22 cellular contexts compared by ENCODE assay signal in the genomic region with DNA sequence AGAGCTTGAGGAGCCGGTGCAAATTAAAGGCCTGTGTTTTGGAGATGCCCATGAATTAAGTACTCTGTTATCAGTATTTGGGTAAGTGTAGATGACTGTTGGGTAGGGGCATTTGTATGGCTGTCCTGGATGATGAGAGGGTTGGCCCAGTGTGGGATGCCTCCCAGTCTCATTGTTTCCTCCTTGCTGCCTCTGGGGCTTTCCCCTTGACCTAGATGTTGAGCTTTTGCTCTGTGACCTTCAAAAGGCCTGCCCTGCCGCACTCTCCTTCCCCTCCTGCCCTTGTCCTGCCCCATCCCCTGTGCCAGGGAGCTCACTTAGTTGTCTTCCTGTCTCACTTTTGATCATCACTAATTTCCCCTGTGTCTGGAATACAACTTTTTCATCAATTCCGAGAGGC. TPM values are rescaled to one million over a fixed set of nuclear protein-coding genes. Genes with fewer than 3 reads are reported as not detected.
DNase-seq lines count a peak whose midpoint lies in the region; ATAC-seq and TF ChIP-seq lines count a peak whose summit lies in the region.
"Had no signal": no experiment of that assay in that cellular context is flagged by ENCODE, and none has a peak within 500 bp of the region (broad histone marks: within the 10 kb centered on the region; RNA-seq: fewer than 3 reads in every experiment).

No MANE protein-coding gene starts in this region.

- CTCF ChIA-PET in activated CD8-positive, alpha-beta T cell treated with anti-CD3 and anti-CD28 coated beads for 36 hours (lab: Charles Lee), result no interaction called here
- CTCF ChIA-PET in activated CD8-positive, alpha-beta T cell treated with anti-CD3 and anti-CD28 coated beads, Interleukin-2, amount 10 ng/mL, durations not matched to agents 7 days and 5 days (lab: Charles Lee), result no interaction called here

- H3K4me2 ChIP-seq in DND-41 (ENCODE audit: insufficient read depth, low read length), result peak overlapping the region; percentile 84

- no peaks in the 10 kb centered on the region for H3K27me3 Mint-ChIP-seq in activated CD8-positive, alpha-beta T cell treated with anti-CD3 and anti-CD28 coated beads for 36 hours
- H3K27me3 Mint-ChIP-seq in activated CD8-positive, alpha-beta T cell treated with anti-CD3 and anti-CD28 coated beads, Interleukin-2, amount 10 ng/mL, durations not matched to agents 7 days and 5 days (ENCODE audit: low read depth), result no peaks in the 10 kb centered on the region
- H3K27me3 Mint-ChIP-seq in activated naive CD8-positive, alpha-beta T cell, result no peaks in the 10 kb centered on the region
- H3K27me3 Mint-ChIP-seq: memory B cell had no signal

- peaks cover 100% of the 10 kb centered on the region for H3K79me2 ChIP-seq in DND-41 (ENCODE audit: insufficient read depth, low read length)

- intact Hi-C loops in activated CD8-positive, alpha-beta T cell treated with anti-CD3 and anti-CD28 coated beads for 36 hours (cut with micrococcal nuclease), result loop anchor here (5.0 kb wide), 1 partner anchor 35 kb away; no protein-coding TSS in a partner anchor

- no peaks in the 10 kb centered on the region for H3K27me3 ChIP-seq in DND-41 (ENCODE audit: insufficient read depth, low read length, poor library complexity)
- H3K27me3 ChIP-seq: ascending aorta, right lobe of liver, vagina had no signal

- peak; percentile 45 for DNase-seq in activated CD8-positive, alpha-beta T cell treated with anti-CD3 and anti-CD28 coated beads for 36 hours
- DNase-seq in activated CD8-positive, alpha-beta T cell treated with anti-CD3 and anti-CD28 coated beads, Interleukin-2, amount 10 ng/mL, durations not matched to agents 7 days and 5 days, result no peak
- DNase-seq in DND-41, result no peak
- DNase-seq in stimulated activated effector memory CD8-positive, alpha-beta T cell treated with anti-CD3 and anti-CD28 coated beads, Interleukin-12 subunit alpha, Interleukin-12 subunit beta, amount 100 ng/mL, for 72 hours (ENCODE audit: low spot score in 2 of 2), result no peak
- DNase-seq in superior temporal gyrus (ENCODE audit: extremely low spot score), result no peak
- DNase-seq in GDM1 (lab: John Stamatoyannopoulos, UW), result no peak
- DNase-seq in NK-92 (lab: John Stamatoyannopoulos, UW; ENCODE audit: unreplicated experiment), result no peak
- DNase-seq: activated effector memory CD4-positive, alpha-beta T cell treated with Interleukin-2 at 50 U/mL for 16 hours; cerebellar nuclear complex; natural killer cell; NCI-H1048; NCI-H1930; NCI-H345; NK-92 treated with Interleukin-12 subunit alpha and Interleukin-12 subunit beta, amount 100 ng/mL, for 24 hours; right lobe of liver had no signal

- H3K27ac Mint-ChIP-seq in activated CD8-positive, alpha-beta T cell treated with anti-CD3 and anti-CD28 coated beads for 36 hours, result peak overlapping the region; percentile 80
- no peak overlapping the region for H3K27ac Mint-ChIP-seq in activated CD8-positive, alpha-beta T cell treated with anti-CD3 and anti-CD28 coated beads, Interleukin-2, amount 10 ng/mL, durations not matched to agents 7 days and 5 days
- peak overlapping the region; percentile 89 for H3K27ac Mint-ChIP-seq in activated naive CD8-positive, alpha-beta T cell
- peak overlapping the region; percentile 46 for H3K27ac Mint-ChIP-seq in stimulated activated effector memory CD8-positive, alpha-beta T cell treated with anti-CD3 and anti-CD28 coated beads, Interleukin-12 subunit alpha, Interleukin-12 subunit beta, amount 100 ng/mL, for 72 hours
- H3K27ac Mint-ChIP-seq: memory B cell, natural killer cell had no signal

- peaks cover 92% of the 10 kb centered on the region for H4K20me1 ChIP-seq in DND-41 (ENCODE audit: insufficient read depth, low read length)

- H3K4me1 Mint-ChIP-seq in activated CD8-positive, alpha-beta T cell treated with anti-CD3 and anti-CD28 coated beads for 36 hours (ENCODE audit: low read depth), result peaks cover 58% of the 10 kb centered on the region
- peaks cover 18% of the 10 kb centered on the region for H3K4me1 Mint-ChIP-seq in activated CD8-positive, alpha-beta T cell treated with anti-CD3 and anti-CD28 coated beads, Interleukin-2, amount 10 ng/mL, durations not matched to agents 7 days and 5 days (ENCODE audit: low read depth)
- H3K4me1 Mint-ChIP-seq in activated naive CD8-positive, alpha-beta T cell (ENCODE audit: low read depth), result peaks cover 48% of the 10 kb centered on the region
- H3K4me1 Mint-ChIP-seq in stimulated activated effector memory CD8-positive, alpha-beta T cell treated with anti-CD3 and anti-CD28 coated beads, Interleukin-12 subunit alpha, Interleukin-12 subunit beta, amount 100 ng/mL, for 72 hours, result peaks cover 47% of the 10 kb centered on the region

- peaks cover 95% of the 10 kb centered on the region for H3K4me1 ChIP-seq in DND-41 (ENCODE audit: insufficient read depth, low read length)
- H3K4me1 ChIP-seq: parathyroid adenoma had no signal

- H3K4me3 Mint-ChIP-seq in activated CD8-positive, alpha-beta T cell treated with anti-CD3 and anti-CD28 coated beads for 36 hours, result no peak overlapping the region
- H3K4me3 Mint-ChIP-seq in activated CD8-positive, alpha-beta T cell treated with anti-CD3 and anti-CD28 coated beads, Interleukin-2, amount 10 ng/mL, durations not matched to agents 7 days and 5 days, result no peak overlapping the region
- H3K4me3 Mint-ChIP-seq in activated naive CD8-positive, alpha-beta T cell, result peak overlapping the region; percentile 12
- H3K4me3 Mint-ChIP-seq in stimulated activated effector memory CD8-positive, alpha-beta T cell treated with anti-CD3 and anti-CD28 coated beads, Interleukin-12 subunit alpha, Interleukin-12 subunit beta, amount 100 ng/mL, for 72 hours, result peak overlapping the region; percentile 6
- H3K4me3 Mint-ChIP-seq: memory B cell, natural killer cell had no signal

- 0 out of 4 replicates have a peak overlapping the region, but pooled peaks of 1 of the 2 experiments have one; percentile 19 for H3K4me3 ChIP-seq in DND-41 (ENCODE audit: low read depth in 1 of 2, low read length in 2 of 2)
- H3K4me3 ChIP-seq: ascending aorta, K562, right lobe of liver, vagina had no signal

- peak; percentile 75 for ATAC-seq in activated CD8-positive, alpha-beta T cell treated with anti-CD3 and anti-CD28 coated beads for 36 hours
- no peak for ATAC-seq in activated CD8-positive, alpha-beta T cell treated with anti-CD3 and anti-CD28 coated beads, Interleukin-2, amount 10 ng/mL, durations not matched to agents 7 days and 5 days
- ATAC-seq in DND-41 (ENCODE audit: insufficient read depth, low read depth), result no peak
- ATAC-seq in stimulated activated effector memory CD8-positive, alpha-beta T cell treated with anti-CD3 and anti-CD28 coated beads, Interleukin-12 subunit alpha, Interleukin-12 subunit beta, amount 100 ng/mL, for 72 hours, result peak; percentile 69
- ATAC-seq: esophagus mucosa, K562, natural killer cell, right lobe of liver had no signal

- no peak overlapping the region for H2AFZ ChIP-seq in DND-41 (ENCODE audit: low read depth, low read length)
- H2AFZ ChIP-seq: parathyroid adenoma had no signal

- H3K9ac ChIP-seq in DND-41 (ENCODE audit: low read depth, low read length), result peak overlapping the region; percentile 47; the same call in 1 of the 2 replicates
- H3K9ac ChIP-seq: parathyroid adenoma had no signal

- peaks cover 34% of the 10 kb centered on the region for H3K36me3 Mint-ChIP-seq in activated CD8-positive, alpha-beta T cell treated with anti-CD3 and anti-CD28 coated beads for 36 hours (ENCODE audit: low read depth)
- H3K36me3 Mint-ChIP-seq in activated CD8-positive, alpha-beta T cell treated with anti-CD3 and anti-CD28 coated beads, Interleukin-2, amount 10 ng/mL, durations not matched to agents 7 days and 5 days (ENCODE audit: low read depth), result peaks cover 12% of the 10 kb centered on the region
- H3K36me3 Mint-ChIP-seq in activated naive CD8-positive, alpha-beta T cell, result peaks cover 7% of the 10 kb centered on the region
- peaks cover 12% of the 10 kb centered on the region for H3K36me3 Mint-ChIP-seq in stimulated activated effector memory CD8-positive, alpha-beta T cell treated with anti-CD3 and anti-CD28 coated beads, Interleukin-12 subunit alpha, Interleukin-12 subunit beta, amount 100 ng/mL, for 72 hours
- H3K36me3 Mint-ChIP-seq: natural killer cell had no signal

- no peaks in the 10 kb centered on the region for H3K9me3 ChIP-seq in DND-41 (ENCODE audit: insufficient read depth, low read length, severe bottlenecking)
- H3K9me3 ChIP-seq: ascending aorta, right lobe of liver, vagina had no signal

- peaks cover 80% of the 10 kb centered on the region for H3K36me3 ChIP-seq in DND-41 (ENCODE audit: insufficient read depth, low read length)
- H3K36me3 ChIP-seq: ascending aorta, right lobe of liver, vagina had no signal

- POLR2A ChIA-PET in activated CD8-positive, alpha-beta T cell treated with anti-CD3 and anti-CD28 coated beads for 36 hours (lab: Charles Lee), result interaction anchor here (0.7 to 1.7 kb wide), 4 partner anchors 8 to 71 kb away, joined by 4 to 6 read pairs (median 4); no protein-coding TSS in a partner anchor
- POLR2A ChIA-PET in activated CD8-positive, alpha-beta T cell treated with anti-CD3 and anti-CD28 coated beads, Interleukin-2, amount 10 ng/mL, durations not matched to agents 7 days and 5 days (lab: Charles Lee), result interaction anchor here (1.0 kb wide), 1 partner anchor 64 kb away, joined by 3 read pairs; no protein-coding TSS in a partner anchor

- H3K27ac ChIP-seq in DND-41 (ENCODE audit: low read length), result peak overlapping the region; percentile 92
- H3K27ac ChIP-seq: parathyroid adenoma, right lobe of liver, vagina had no signal

- no peak for TF ChIP-seq CTCF in activated CD8-positive, alpha-beta T cell treated with anti-CD3 and anti-CD28 coated beads for 36 hours (IDR thresholded peaks at IDR 0.05)
- no peak for TF ChIP-seq CTCF in DND-41 (IDR thresholded peaks at IDR 0.05; ENCODE audit: borderline replicate concordance, extremely low read depth, low read length, poor library complexity, severe bottlenecking)

- no peaks in the 10 kb centered on the region for H3K9me3 Mint-ChIP-seq in activated CD8-positive, alpha-beta T cell treated with anti-CD3 and anti-CD28 coated beads for 36 hours
- H3K9me3 Mint-ChIP-seq in activated CD8-positive, alpha-beta T cell treated with anti-CD3 and anti-CD28 coated beads, Interleukin-2, amount 10 ng/mL, durations not matched to agents 7 days and 5 days (ENCODE audit: insufficient read depth), result no peaks in the 10 kb centered on the region
- H3K9me3 Mint-ChIP-seq in activated naive CD8-positive, alpha-beta T cell (ENCODE audit: low read depth), result no peaks in the 10 kb centered on the region
- no peaks in the 10 kb centered on the region for H3K9me3 Mint-ChIP-seq in stimulated activated effector memory CD8-positive, alpha-beta T cell treated with anti-CD3 and anti-CD28 coated beads, Interleukin-12 subunit alpha, Interleukin-12 subunit beta, amount 100 ng/mL, for 72 hours
- H3K9me3 Mint-ChIP-seq: memory B cell, natural killer cell had no signal

RNA-seq across cellular contexts. Expression of gene GALNT2, which starts 10.0 kb away (rescaled TPM):
- total RNA-seq in activated CD8-positive, alpha-beta T cell treated with anti-CD3 and anti-CD28 coated beads for 36 hours, result 10 to 100 TPM; 40.1 to 42.3 TPM
- 10 to 100 TPM; 20.7 to 21.2 TPM for total RNA-seq in activated CD8-positive, alpha-beta T cell treated with anti-CD3 and anti-CD28 coated beads, Interleukin-2, amount 10 ng/mL, durations not matched to agents 7 days and 5 days

Comparison
In these comparisons a context has a peak if more than half of its experiments do, and no peak if none do; other contexts are left out.
1. ATAC-seq: peak in activated CD8-positive, alpha-beta T cell treated with anti-CD3 and anti-CD28 coated beads for 36 hours (single experiment) and stimulated activated effector memory CD8-positive, alpha-beta T cell treated with anti-CD3 and anti-CD28 coated beads, Interleukin-12 subunit alpha, Interleukin-12 subunit beta, amount 100 ng/mL, for 72 hours (single experiment); none in activated CD8-positive, alpha-beta T cell treated with anti-CD3 and anti-CD28 coated beads, Interleukin-2, amount 10 ng/mL, durations not matched to agents 7 days and 5 days (single experiment) and DND-41 (single experiment).
2. H3K4me3 Mint-ChIP-seq: peak in activated naive CD8-positive, alpha-beta T cell (single experiment) and stimulated activated effector memory CD8-positive, alpha-beta T cell treated with anti-CD3 and anti-CD28 coated beads, Interleukin-12 subunit alpha, Interleukin-12 subunit beta, amount 100 ng/mL, for 72 hours (single experiment); none in activated CD8-positive, alpha-beta T cell treated with anti-CD3 and anti-CD28 coated beads for 36 hours (single experiment) and activated CD8-positive, alpha-beta T cell treated with anti-CD3 and anti-CD28 coated beads, Interleukin-2, amount 10 ng/mL, durations not matched to agents 7 days and 5 days (single experiment).